7 cellular contexts compared by ENCODE assay signal in the genomic region with DNA sequence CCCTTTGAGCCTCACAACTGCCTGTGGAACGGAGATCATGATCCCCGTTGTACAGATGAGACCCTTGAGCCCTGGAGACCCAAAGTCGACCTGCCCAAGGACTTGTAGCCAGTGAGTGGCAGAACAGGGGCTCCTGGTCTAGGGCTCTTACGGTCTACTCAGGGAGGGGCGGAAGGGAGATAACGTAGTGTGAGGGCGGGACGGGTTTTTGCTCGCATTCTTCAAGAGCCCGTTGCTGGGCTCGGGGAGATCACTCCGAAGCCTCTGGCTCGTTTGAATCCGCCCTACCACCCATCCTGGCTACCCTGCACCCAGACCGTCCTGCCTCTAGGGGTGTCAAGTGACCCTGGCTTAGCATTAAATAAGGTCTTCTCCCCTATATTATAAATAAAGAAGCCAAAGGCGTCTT. TPM values are rescaled to one million over a fixed set of nuclear protein-coding genes. Genes with fewer than 3 reads are reported as not detected.
A peak's percentile ranks its signal among the peaks of the same experiment; 100 is the strongest.
DNase-seq lines count a peak whose midpoint lies in the region; ATAC-seq and TF ChIP-seq lines count a peak whose summit lies in the region.

No MANE protein-coding gene starts in this region.

- H3K4me1 ChIP-seq in HCT116 (ENCODE audit: control insufficient read depth in 1 of 2, insufficient read depth in 2 of 2, low read length in 2 of 2) (peaks cover 2 to 26% of the 10 kb centered on the region in 2 experiments; a peak in 3 of 4 replicates), esophagus (ENCODE audit: control insufficient read depth in 2 of 2, insufficient read depth in 2 of 2, low read length in 1 of 2) (peaks cover 2 to 3% of the 10 kb centered on the region in 2 donors), muscle layer of duodenum (ENCODE audit: control insufficient read depth in 1 of 2, insufficient read depth in 2 of 2, low read length in 2 of 2) (peaks cover 46 to 50% of the 10 kb centered on the region in 2 donors), suprapubic skin (peaks cover 70% of the 10 kb centered on the region)

- RAD21 ChIA-PET in HCT116 (lab: Charles Lee; ENCODE audit: low non-redundant PET in 1 of 2, low total read pairs in 2 of 2, uncharacterized antibody in 2 of 2, unreplicated experiment in 2 of 2), result no interaction called here

- peak; percentile 46 for ATAC-seq in HCT116

- H3K27ac ChIP-seq in HCT116 (ENCODE audit: low read depth, low read length), result peak overlapping the region; percentile 43
- peak overlapping the region; percentile 89 to 97 for H3K27ac ChIP-seq in esophagus (ENCODE audit: low read depth in 2 of 2, low read length in 1 of 2)
- H3K27ac ChIP-seq in muscle layer of duodenum (ENCODE audit: low read length), result peak overlapping the region; percentile 96
- peak overlapping the region; percentile 99 for H3K27ac ChIP-seq in suprapubic skin

- peak overlapping the region; percentile 77 for H3K4me3 Mint-ChIP-seq in activated CD4-positive, alpha-beta memory T cell treated with anti-CD3 and anti-CD28 coated beads for 36 hours

- peaks cover 57% of the 10 kb centered on the region for H3K4me1 Mint-ChIP-seq in activated CD4-positive, alpha-beta memory T cell treated with anti-CD3 and anti-CD28 coated beads for 36 hours (ENCODE audit: low read depth)

- CTCF ChIA-PET in HCT116 (lab: Charles Lee), result interaction anchor here (0.9 kb wide), 1 partner anchor 535 kb away, joined by 3 read pairs; no protein-coding TSS in a partner anchor
- CTCF ChIA-PET in activated CD4-positive, alpha-beta memory T cell treated with anti-CD3 and anti-CD28 coated beads for 36 hours (lab: Charles Lee), result interaction anchor here (0.7 kb wide), 1 partner anchor 20 kb away, joined by 3 read pairs; no protein-coding TSS in a partner anchor

- TF ChIP-seq EP300 in suprapubic skin (IDR thresholded peaks at IDR 0.05), result no peak

- H3K27me3 ChIP-seq in GM06990 (replicated peaks; ENCODE audit: control insufficient read depth, insufficient read depth, low read length) (no peaks in the 10 kb centered on the region), HCT116 (ENCODE audit: insufficient read depth, low read length) (no peaks in the 10 kb centered on the region), esophagus (ENCODE audit: control insufficient read depth in 1 of 2, insufficient read depth in 2 of 2, low read length in 2 of 2) (no peaks in the 10 kb centered on the region), muscle layer of duodenum (ENCODE audit: low read depth, low read length) (no peaks in the 10 kb centered on the region), suprapubic skin (no peaks in the 10 kb centered on the region)

- peak overlapping the region; percentile 88 for H3K4me2 ChIP-seq in HCT116 (ENCODE audit: low read length)

- no peaks in the 10 kb centered on the region for H3K36me3 Mint-ChIP-seq in activated CD4-positive, alpha-beta memory T cell treated with anti-CD3 and anti-CD28 coated beads for 36 hours

- 1% methylated on average over 16 of the region's 16 CpGs for WGBS in esophagus, 2 donors
- WGBS in suprapubic skin, result 4% methylated on average over 11 of the region's 16 CpGs

- peak; percentile 56 for DNase-seq in GM06990 (ENCODE audit: extremely low read depth, insufficient read length)
- no peak for DNase-seq in HCT116 (ENCODE audit: low read depth, low spot score)
- DNase-seq in NAMALWA (ENCODE audit: low spot score), result peak; percentile 79
- DNase-seq in activated CD4-positive, alpha-beta memory T cell treated with anti-CD3 and anti-CD28 coated beads for 36 hours, result peak; percentile 63
- DNase-seq in suprapubic skin (ENCODE audit: low spot score in 2 of 2), result peak; percentile 86 to 88

- no peak overlapping the region for H3K27ac Mint-ChIP-seq in activated CD4-positive, alpha-beta memory T cell treated with anti-CD3 and anti-CD28 coated beads for 36 hours

- no peak overlapping the region for H2AFZ ChIP-seq in HCT116 (ENCODE audit: low read depth, low read length, poor library complexity, severe bottlenecking)

- H3K79me2 ChIP-seq in HCT116 (ENCODE audit: insufficient read depth, low read length), result peaks cover 23% of the 10 kb centered on the region

- no peaks in the 10 kb centered on the region for H3K36me3 ChIP-seq in GM06990 (ENCODE audit: control insufficient read depth, insufficient read depth, low read length)
- no peaks in the 10 kb centered on the region for H3K36me3 ChIP-seq in HCT116 (ENCODE audit: control insufficient read depth in 1 of 2, insufficient read depth in 2 of 2, low read length in 2 of 2)
- H3K36me3 ChIP-seq in esophagus (ENCODE audit: control insufficient read depth in 2 of 2, insufficient read depth in 2 of 2, low read length in 1 of 2), result no peaks in the 10 kb centered on the region
- H3K36me3 ChIP-seq in muscle layer of duodenum (ENCODE audit: control insufficient read depth in 1 of 2, insufficient read depth in 2 of 2, low read length in 2 of 2), result peaks cover 0 to 4% of the 10 kb centered on the region in 2 donors
- H3K36me3 ChIP-seq in suprapubic skin, result no peaks in the 10 kb centered on the region

- H4K20me1 ChIP-seq in HCT116 (ENCODE audit: insufficient read depth), result no peaks in the 10 kb centered on the region

- no peaks in the 10 kb centered on the region for H3K9me2 ChIP-seq in HCT116 (ENCODE audit: insufficient read depth)

- POLR2A ChIA-PET in HCT116 (lab: Charles Lee), result no interaction called here
- POLR2A ChIA-PET in activated CD4-positive, alpha-beta memory T cell treated with anti-CD3 and anti-CD28 coated beads for 36 hours (lab: Charles Lee), result interaction anchor here (1.6 to 1.9 kb wide), 2 partner anchors 43 to 70 kb away, joined by 5 to 13 read pairs; partner anchors contain the start of genes PEX16 and SLC35C1

- H3K9me3 ChIP-seq in HCT116 (ENCODE audit: control insufficient read depth in 1 of 2, insufficient read depth in 1 of 2, low read depth in 1 of 2, low read length in 2 of 2) (no peaks in the 10 kb centered on the region), esophagus (ENCODE audit: control insufficient read depth in 2 of 2, insufficient read depth in 1 of 2, low read depth in 1 of 2, low read length in 1 of 2) (no peaks in the 10 kb centered on the region), muscle layer of duodenum (ENCODE audit: control insufficient read depth in 1 of 2, low read length in 2 of 2) (no peaks in the 10 kb centered on the region), suprapubic skin (no peaks in the 10 kb centered on the region)

- peak overlapping the region; percentile 95 for H3K4me3 ChIP-seq in GM06990 (replicated peaks; ENCODE audit: low read depth, low read length)
- peak overlapping the region; percentile 81 to 97 for H3K4me3 ChIP-seq in HCT116 (replicated peaks in 1 of 2; ENCODE audit: low read depth in 1 of 2, low read length in 2 of 2)
- H3K4me3 ChIP-seq in esophagus (ENCODE audit: low read depth in 1 of 2, low read length in 2 of 2), result peak overlapping the region; percentile 75 to 93
- H3K4me3 ChIP-seq in muscle layer of duodenum (ENCODE audit: low read depth in 1 of 2, low read length in 2 of 2), result peak overlapping the region; percentile 85 to 89
- peak overlapping the region; percentile 93 for H3K4me3 ChIP-seq in suprapubic skin

- no peak for TF ChIP-seq RAD21 in HCT116 (IDR thresholded peaks at IDR 0.05; ENCODE audit: low read depth)

- H3K9me3 Mint-ChIP-seq in activated CD4-positive, alpha-beta memory T cell treated with anti-CD3 and anti-CD28 coated beads for 36 hours, result no peaks in the 10 kb centered on the region

- TF ChIP-seq CTCF in GM06990 (IDR thresholded peaks at IDR 0.05; ENCODE audit: insufficient read depth, low read length, poor library complexity, severe bottlenecking) (no peak), HCT116 (IDR thresholded peaks at IDR 0.05 in 2 of 3, conservative IDR thresholded peaks at IDR 0.05 in 1 of 3; ENCODE audit: borderline replicate concordance in 1 of 3, insufficient read depth in 1 of 3, low read depth in 2 of 3, low read length in 2 of 3) (peak in 2 of 3 experiments; percentile 18 to 32; a peak in 3 of 6 replicates), suprapubic skin (IDR thresholded peaks at IDR 0.05) (no peak)

- no TSS peak for BruUV-seq in HCT116 (replicated peaks; lab: Mats Ljungman, UMichigan)

- H3K9ac ChIP-seq in HCT116 (ENCODE audit: low read length), result peak overlapping the region; percentile 96

- H3K27me3 Mint-ChIP-seq in activated CD4-positive, alpha-beta memory T cell treated with anti-CD3 and anti-CD28 coated beads for 36 hours, result no peaks in the 10 kb centered on the region

- intact Hi-C loops in HCT116 (cut with micrococcal nuclease), result no loop called here
- intact Hi-C loops in activated CD4-positive, alpha-beta memory T cell treated with anti-CD3 and anti-CD28 coated beads for 36 hours (cut with micrococcal nuclease), result loop anchor here (1.0 to 10.0 kb wide), 6 partner anchors 43 to 1281 kb away; partner anchors contain the start of genes CD82, PHF21A and SLC35C1

- TF ChIP-seq POLR2A in HCT116 (IDR thresholded peaks at IDR 0.05; ENCODE audit: borderline replicate concordance, extremely low read depth, insufficient read depth, insufficient read length), result no peak
- no peak for TF ChIP-seq POLR2A in suprapubic skin (IDR thresholded peaks at IDR 0.05)

TF ChIP-seq in HCT116, 20 proteins besides CTCF, POLR2A, EP300 and RAD21 (continues in another document):
- TF ChIP-seq EZH2 (IDR thresholded peaks at IDR 0.05), result no peak
- TF ChIP-seq ZFX (IDR thresholded peaks at IDR 0.05), result no peak; the same call in 1 of the 2 replicates
- TF ChIP-seq EZH2phosphoT487 (IDR thresholded peaks at IDR 0.05; ENCODE audit: borderline replicate concordance), result no peak
- no peak for TF ChIP-seq POLR2AphosphoS5 (IDR thresholded peaks at IDR 0.05; ENCODE audit: low read depth, low read length)

RNA-seq across cellular contexts. Expression of gene CRY2, which starts 0.6 kb away (rescaled TPM):
- total RNA-seq in HCT116 (2021; ENCODE audit: unreplicated experiment) (18.0 TPM), suprapubic skin (100 to 1,000 TPM in 1 of 4 donors, 10 to 100 TPM in 3; 86.1 to 141 (median 93.4) TPM)
- polyA plus RNA-seq in HCT116 (2012), result 10.8 and 11.8 TPM in 2 replicates
- total RNA-seq in activated CD4-positive, alpha-beta memory T cell treated with anti-CD3 and anti-CD28 coated beads for 36 hours, result 10 to 100 TPM; 12.1 to 13.4 TPM
- 1 to 10 TPM; 5.9 to 6.8 TPM for polyA plus RNA-seq in esophagus

RNA-seq across cellular contexts. Expression of gene MAPK8IP1, which starts 37.5 kb away (rescaled TPM):
- 10.1 TPM for total RNA-seq in HCT116 (2021; ENCODE audit: unreplicated experiment)
- 6.8 and 8.2 TPM in 2 replicates for polyA plus RNA-seq in HCT116 (2012)
- under 1 TPM; 0.43 to 0.58 TPM for total RNA-seq in activated CD4-positive, alpha-beta memory T cell treated with anti-CD3 and anti-CD28 coated beads for 36 hours
- 1 to 10 TPM in 1 of 2 donors, under 1 TPM in 1; 0.77 to 1.3 TPM for polyA plus RNA-seq in esophagus
- total RNA-seq in suprapubic skin, result 1 to 10 TPM; 3.6 to 8.0 (median 4.5) TPM

RNA-seq across cellular contexts. Expression of gene SLC35C1, which starts 43.0 kb away (rescaled TPM):
- total RNA-seq in HCT116 (2021; ENCODE audit: unreplicated experiment), result 18.2 TPM
- 13.4 and 15.8 TPM in 2 replicates for polyA plus RNA-seq in HCT116 (2012)
- 10 to 100 TPM; 10.7 to 11.4 TPM for total RNA-seq in activated CD4-positive, alpha-beta memory T cell treated with anti-CD3 and anti-CD28 coated beads for 36 hours
- 10 to 100 TPM; 36.9 to 45.6 TPM for polyA plus RNA-seq in esophagus
- total RNA-seq in suprapubic skin, result 10 to 100 TPM in 1 of 4 donors, 1 to 10 TPM in 3; 6.7 to 10.1 (median 8.8) TPM

RNA-seq across cellular contexts. Expression of gene FREY1, which starts 59.2 kb away (rescaled TPM):
- 0.96 TPM for total RNA-seq in HCT116 (2021; ENCODE audit: unreplicated experiment)
- polyA plus RNA-seq in HCT116 (2012), result 0.07 and 0.17 TPM in 2 replicates
- under 1 TPM; 0.73 to 0.88 TPM for total RNA-seq in activated CD4-positive, alpha-beta memory T cell treated with anti-CD3 and anti-CD28 coated beads for 36 hours
- polyA plus RNA-seq in esophagus, result under 1 TPM; 0.16 to 0.49 TPM
- 1 to 10 TPM in 3 of 4 donors, not detected in 1; 1.7 to 3.7 (median 1.7) TPM for total RNA-seq in suprapubic skin

Comparison
In these comparisons a context has a peak if more than half of its experiments do, and no peak if none do; other contexts are left out.
1. CTCF ChIP-seq: peak in HCT116 (2 of 3); none in GM06990 (single experiment) and suprapubic skin (0 of 2).
2. H3K27ac ChIP-seq: peak in every context shown above with its lines; median percentile 99 in suprapubic skin; 96 in muscle layer of duodenum; 93 in esophagus; 43 in HCT116.
3. Peak in every context shown above with its lines, with median percentiles within 50 percentile points of each other: H3K4me3 ChIP-seq.